ENCODE assay signal across 1 cellular context in genomic region chr13:75258159-75258782, GRCh38.
TF ChIP-seq lines count a peak whose summit lies in the region.

No MANE protein-coding gene starts in this region.

TF ChIP-seq in Ishikawa, 13 proteins besides CTCF, POLR2A, EP300 and RAD21 (continued from another document):
- TF ChIP-seq REST (IDR thresholded peaks at IDR 0.05; ENCODE audit: low read depth) (no peak), CEBPB (IDR thresholded peaks at IDR 0.05) (no peak), TEAD4 (IDR thresholded peaks at IDR 0.05) (no peak), TCF12 (IDR thresholded peaks at IDR 0.05; ENCODE audit: low read depth) (no peak)
